17 cellular contexts compared by ENCODE assay signal in the genomic region with DNA sequence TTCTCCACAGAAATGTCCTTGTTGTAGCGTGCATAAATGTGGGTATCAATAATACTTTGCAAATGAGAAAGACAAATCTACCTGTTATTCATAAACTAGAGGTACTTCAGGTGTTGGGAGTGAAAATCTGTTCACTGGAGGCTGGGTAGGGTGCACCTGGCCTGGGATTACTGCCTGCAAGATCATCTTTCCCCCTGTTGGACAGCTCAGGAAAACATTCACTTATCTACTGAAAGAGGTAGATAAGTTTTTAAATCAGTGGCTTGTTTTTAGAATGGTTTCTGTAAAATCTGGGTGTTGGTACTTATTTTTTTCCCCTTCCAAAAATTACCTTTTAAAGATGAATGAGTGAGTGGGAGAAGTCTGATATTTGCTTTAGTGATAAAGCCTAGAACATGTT.
"Had no signal": no experiment of that assay in that cellular context is flagged by ENCODE, and none has a peak within 500 bp of the region (broad histone marks: within the 10 kb centered on the region; RNA-seq: fewer than 3 reads in every experiment).

No MANE protein-coding gene starts in this region.

- H3K9me3 Mint-ChIP-seq: activated naive CD4-positive, alpha-beta T cell treated with anti-CD3 and anti-CD28 coated beads, Interleukin-2, amount 10 ng/mL, durations not matched to agents 7 days and 5 days; natural killer cell; stimulated activated naive CD8-positive, alpha-beta T cell treated with anti-CD3 and anti-CD28 coated beads, Interleukin-15, amount 100 ng/mL, for 72 hours; T-helper 2 cell treated with Interferon-gamma antibody and Interleukin-4, amounts not matched to agents 5 μg/mL and 100 μg/mL, for 36 hours had no signal

- H3K9me3 ChIP-seq: ascending aorta, left ventricle myocardium inferior, right atrium auricular region, testis had no signal

- H3K36me3 Mint-ChIP-seq: natural killer cell had no signal

- H3K27ac ChIP-seq: ascending aorta, right atrium auricular region, testis had no signal

- H3K4me3 Mint-ChIP-seq: activated naive CD4-positive, alpha-beta T cell treated with anti-CD3 and anti-CD28 coated beads, Interleukin-2, amount 10 ng/mL, durations not matched to agents 7 days and 5 days; natural killer cell; stimulated activated naive CD8-positive, alpha-beta T cell treated with anti-CD3 and anti-CD28 coated beads, Interleukin-15, amount 100 ng/mL, for 72 hours; T-helper 2 cell treated with Interferon-gamma antibody and Interleukin-4, amounts not matched to agents 5 μg/mL and 100 μg/mL, for 36 hours had no signal

- H3K36me3 ChIP-seq: ascending aorta, left ventricle myocardium inferior, right atrium auricular region had no signal

- H3K27me3 Mint-ChIP-seq: activated naive CD4-positive, alpha-beta T cell treated with anti-CD3 and anti-CD28 coated beads, Interleukin-2, amount 10 ng/mL, durations not matched to agents 7 days and 5 days; progenitor cell of endocrine pancreas; stimulated activated naive CD8-positive, alpha-beta T cell treated with anti-CD3 and anti-CD28 coated beads, Interleukin-15, amount 100 ng/mL, for 72 hours had no signal

- H3K27ac Mint-ChIP-seq: T-helper 2 cell treated with Interferon-gamma antibody and Interleukin-4, amounts not matched to agents 5 μg/mL and 100 μg/mL, for 36 hours had no signal

- ATAC-seq: natural killer cell; stimulated activated naive CD8-positive, alpha-beta T cell treated with anti-CD3 and anti-CD28 coated beads, Interleukin-15, amount 100 ng/mL, for 72 hours had no signal

- H3K27me3 ChIP-seq: ascending aorta, right atrium auricular region, testis had no signal

- H3K4me3 ChIP-seq: ascending aorta, right atrium auricular region, testis had no signal

- DNase-seq: activated naive CD4-positive, alpha-beta T cell treated with anti-CD3 and anti-CD28 coated beads, Interleukin-2, amount 10 ng/mL, durations not matched to agents 7 days and 5 days; activated T-cell treated with anti-CD3 and anti-CD28 coated beads, Interleukin-2, amount 50 U/mL, for 1 hour; effector CD4-positive, alpha-beta T cell; foreskin fibroblast; glutamatergic neuron; left ventricle myocardium inferior; mesendoderm; natural killer cell; occipital lobe; stimulated activated CD4-positive, alpha-beta T cell treated with anti-CD3 and anti-CD28 coated beads, Interleukin-15, amount 100 ng/mL, for 24 hours; stimulated activated CD4-positive, alpha-beta T cell treated with anti-CD3 and anti-CD28 coated beads, Interleukin-4, amount 100 ng/mL, for 1 hour; stimulated activated naive CD8-positive, alpha-beta T cell treated with anti-CD3 and anti-CD28 coated beads, Interleukin-15, amount 100 ng/mL, for 72 hours; testis had no signal
